ENCODE assay signal across 24 cellular contexts in the genomic region with DNA sequence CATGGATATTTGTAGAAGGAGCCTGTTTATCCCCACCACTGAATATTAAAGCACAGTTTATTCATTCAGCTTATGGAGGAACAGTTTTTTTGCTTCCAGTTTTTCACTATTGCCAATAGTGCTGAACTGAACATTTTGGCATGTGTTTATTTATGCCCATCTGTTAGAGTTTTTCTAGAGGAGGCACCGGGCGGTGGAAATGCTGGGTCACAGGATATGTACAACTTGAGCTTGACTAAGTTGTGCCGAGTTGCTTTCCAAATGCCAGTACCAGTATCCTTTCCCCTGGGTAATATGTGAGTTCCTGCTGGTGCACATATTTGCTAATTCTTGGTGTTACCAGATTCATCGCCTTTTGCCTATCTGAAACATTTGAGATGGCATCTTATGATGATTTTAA.
"Had no signal": no experiment of that assay in that cellular context is flagged by ENCODE, and none has a peak within 500 bp of the region (broad histone marks: within the 10 kb centered on the region; RNA-seq: fewer than 3 reads in every experiment).

No MANE protein-coding gene starts in this region.

- H3K27me3 Mint-ChIP-seq: activated B cell treated with CpG ODN at 0.5 μM for 24 hours; activated CD4-positive, alpha-beta T cell treated with anti-CD3 and anti-CD28 coated beads, Interleukin-2, amount 10 ng/mL, durations not matched to agents 24 days and 14 days; activated naive CD4-positive, alpha-beta T cell treated with anti-CD3 and anti-CD28 coated beads, Interleukin-2, amount 10 ng/mL, durations not matched to agents 7 days and 5 days; activated naive CD8-positive, alpha-beta T cell treated with anti-CD3 and anti-CD28 coated beads, Interleukin-2, amount 10 ng/mL, durations not matched to agents 7 days and 5 days; T-cell had no signal

- H3K4me1 ChIP-seq: breast epithelium had no signal

- H3K9me3 Mint-ChIP-seq: T-cell had no signal

- H3K4me3 Mint-ChIP-seq: activated B cell treated with CpG ODN at 0.5 μM for 24 hours; activated CD4-positive, alpha-beta T cell treated with anti-CD3 and anti-CD28 coated beads, Interleukin-2, amount 10 ng/mL, durations not matched to agents 24 days and 14 days; activated naive CD4-positive, alpha-beta T cell treated with anti-CD3 and anti-CD28 coated beads, Interleukin-2, amount 10 ng/mL, durations not matched to agents 7 days and 5 days; activated naive CD8-positive, alpha-beta T cell treated with anti-CD3 and anti-CD28 coated beads, Interleukin-2, amount 10 ng/mL, durations not matched to agents 7 days and 5 days; activated T-cell treated with anti-CD3 and anti-CD28 coated beads, Interleukin-2, amount 50 U/mL, for 72 hours; T-cell had no signal

- H3K4me1 Mint-ChIP-seq: activated B cell treated with CpG ODN at 0.5 μM for 24 hours; activated CD4-positive, alpha-beta T cell treated with anti-CD3 and anti-CD28 coated beads, Interleukin-2, amount 10 ng/mL, durations not matched to agents 24 days and 14 days; activated naive CD8-positive, alpha-beta T cell treated with anti-CD3 and anti-CD28 coated beads, Interleukin-2, amount 10 ng/mL, durations not matched to agents 7 days and 5 days had no signal

- H3K27me3 ChIP-seq: breast epithelium had no signal

- H3K4me3 ChIP-seq: breast epithelium had no signal

- H3K27ac Mint-ChIP-seq: activated B cell treated with CpG ODN at 0.5 μM for 24 hours; activated CD4-positive, alpha-beta T cell treated with anti-CD3 and anti-CD28 coated beads, Interleukin-2, amount 10 ng/mL, durations not matched to agents 24 days and 14 days; activated naive CD4-positive, alpha-beta T cell treated with anti-CD3 and anti-CD28 coated beads, Interleukin-2, amount 10 ng/mL, durations not matched to agents 7 days and 5 days; activated naive CD8-positive, alpha-beta T cell treated with anti-CD3 and anti-CD28 coated beads, Interleukin-2, amount 10 ng/mL, durations not matched to agents 7 days and 5 days; activated T-cell treated with anti-CD3 and anti-CD28 coated beads, Interleukin-2, amount 50 U/mL, for 72 hours; activated T-helper 2 cell treated with anti-CD3 and anti-CD28 coated beads, Interferon-gamma antibody, Interleukin-2, Interleukin-4, amounts not matched to agents 10 μg/mL and 5 μg/mL and 100 μg/mL, durations not matched to agents 14 hours and 24 hours and 36 hours; T-cell had no signal

- H3K27ac ChIP-seq: breast epithelium had no signal

- H3K36me3 Mint-ChIP-seq: activated naive CD4-positive, alpha-beta T cell treated with anti-CD3 and anti-CD28 coated beads, Interleukin-2, amount 10 ng/mL, durations not matched to agents 7 days and 5 days; activated naive CD8-positive, alpha-beta T cell treated with anti-CD3 and anti-CD28 coated beads, Interleukin-2, amount 10 ng/mL, durations not matched to agents 7 days and 5 days; T-cell had no signal

- H3K36me3 ChIP-seq: breast epithelium had no signal

- H3K9me3 ChIP-seq: breast epithelium had no signal

- DNase-seq: activated B cell treated with CpG ODN at 0.5 μM for 24 hours; activated CD4-positive, alpha-beta T cell treated with anti-CD3 and anti-CD28 coated beads for 1 hour; activated CD4-positive, alpha-beta T cell treated with anti-CD3 and anti-CD28 coated beads, Interleukin-2, amount 10 ng/mL, durations not matched to agents 24 days and 14 days; activated CD4-positive, alpha-beta T cell treated with anti-CD3 and anti-CD28 coated beads, Interleukin-2, amount 50 U/mL, for 48 hours; activated CD8-positive, alpha-beta memory T cell treated with anti-CD3 and anti-CD28 coated beads for 24 hours; activated gamma-delta T cell treated with Interleukin-2 at 50 U/mL for 16 hours; activated naive CD4-positive, alpha-beta T cell treated with anti-CD3 and anti-CD28 coated beads, Interleukin-2, amount 10 ng/mL, durations not matched to agents 7 days and 5 days; activated naive CD8-positive, alpha-beta T cell treated with anti-CD3 and anti-CD28 coated beads, Interleukin-2, amount 10 ng/mL, durations not matched to agents 7 days and 5 days; activated T-cell treated with anti-CD3 and anti-CD28 coated beads, Interleukin-2, amount 50 U/mL, for 72 hours; aorta; caudate nucleus; KG1; NCI-H1092 treated with DMSO at 0.1 percent for 48 hours; NCI-H1417 treated with DMSO at 0.1 percent for 48 hours; NCI-H187; NCI-H2081; NCI-H510A treated with DMSO at 0.1 percent for 48 hours; NCI-H69; SHP77 treated with DMSO at 0.1 percent for 48 hours; T-cell; T-helper 2 cell; T1000 had no signal
